ENCODE assay signal across 1 cellular context in the genomic region with DNA sequence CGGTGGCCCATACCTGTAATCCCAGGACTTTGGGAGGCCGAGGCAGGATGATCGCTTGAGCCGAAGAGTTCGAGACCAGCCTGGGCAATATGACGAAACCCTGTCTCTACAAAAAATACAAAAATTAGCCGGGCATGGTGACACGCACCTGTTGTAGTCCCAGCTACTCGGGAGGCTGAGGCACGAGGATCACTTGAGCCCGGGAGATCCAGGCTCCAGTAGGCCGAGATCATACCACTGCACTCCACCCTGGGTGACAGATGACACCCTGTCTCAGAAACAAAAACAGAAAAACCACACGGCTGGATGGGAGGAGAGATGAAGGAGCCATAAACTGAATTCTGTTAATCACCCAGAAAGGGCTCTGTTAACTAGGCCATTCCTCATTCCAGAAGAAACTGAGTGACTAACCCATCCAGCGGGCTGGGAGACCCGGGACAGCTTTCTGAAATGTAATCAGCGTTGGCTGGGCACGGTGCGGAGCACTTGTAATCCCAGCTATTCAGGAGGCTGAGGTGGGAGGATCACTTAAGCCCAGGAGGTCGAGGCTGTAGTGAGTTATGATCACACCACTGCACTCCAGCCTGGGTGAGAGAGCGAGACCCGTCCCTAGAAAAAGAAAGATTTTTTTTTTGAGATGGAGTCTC.
TF ChIP-seq lines count a peak whose summit lies in the region.

No MANE protein-coding gene starts in this region.

TF ChIP-seq in K562, 482 proteins besides CTCF, POLR2A, EP300 and RAD21:
- TF ChIP-seq, protein P1, sequence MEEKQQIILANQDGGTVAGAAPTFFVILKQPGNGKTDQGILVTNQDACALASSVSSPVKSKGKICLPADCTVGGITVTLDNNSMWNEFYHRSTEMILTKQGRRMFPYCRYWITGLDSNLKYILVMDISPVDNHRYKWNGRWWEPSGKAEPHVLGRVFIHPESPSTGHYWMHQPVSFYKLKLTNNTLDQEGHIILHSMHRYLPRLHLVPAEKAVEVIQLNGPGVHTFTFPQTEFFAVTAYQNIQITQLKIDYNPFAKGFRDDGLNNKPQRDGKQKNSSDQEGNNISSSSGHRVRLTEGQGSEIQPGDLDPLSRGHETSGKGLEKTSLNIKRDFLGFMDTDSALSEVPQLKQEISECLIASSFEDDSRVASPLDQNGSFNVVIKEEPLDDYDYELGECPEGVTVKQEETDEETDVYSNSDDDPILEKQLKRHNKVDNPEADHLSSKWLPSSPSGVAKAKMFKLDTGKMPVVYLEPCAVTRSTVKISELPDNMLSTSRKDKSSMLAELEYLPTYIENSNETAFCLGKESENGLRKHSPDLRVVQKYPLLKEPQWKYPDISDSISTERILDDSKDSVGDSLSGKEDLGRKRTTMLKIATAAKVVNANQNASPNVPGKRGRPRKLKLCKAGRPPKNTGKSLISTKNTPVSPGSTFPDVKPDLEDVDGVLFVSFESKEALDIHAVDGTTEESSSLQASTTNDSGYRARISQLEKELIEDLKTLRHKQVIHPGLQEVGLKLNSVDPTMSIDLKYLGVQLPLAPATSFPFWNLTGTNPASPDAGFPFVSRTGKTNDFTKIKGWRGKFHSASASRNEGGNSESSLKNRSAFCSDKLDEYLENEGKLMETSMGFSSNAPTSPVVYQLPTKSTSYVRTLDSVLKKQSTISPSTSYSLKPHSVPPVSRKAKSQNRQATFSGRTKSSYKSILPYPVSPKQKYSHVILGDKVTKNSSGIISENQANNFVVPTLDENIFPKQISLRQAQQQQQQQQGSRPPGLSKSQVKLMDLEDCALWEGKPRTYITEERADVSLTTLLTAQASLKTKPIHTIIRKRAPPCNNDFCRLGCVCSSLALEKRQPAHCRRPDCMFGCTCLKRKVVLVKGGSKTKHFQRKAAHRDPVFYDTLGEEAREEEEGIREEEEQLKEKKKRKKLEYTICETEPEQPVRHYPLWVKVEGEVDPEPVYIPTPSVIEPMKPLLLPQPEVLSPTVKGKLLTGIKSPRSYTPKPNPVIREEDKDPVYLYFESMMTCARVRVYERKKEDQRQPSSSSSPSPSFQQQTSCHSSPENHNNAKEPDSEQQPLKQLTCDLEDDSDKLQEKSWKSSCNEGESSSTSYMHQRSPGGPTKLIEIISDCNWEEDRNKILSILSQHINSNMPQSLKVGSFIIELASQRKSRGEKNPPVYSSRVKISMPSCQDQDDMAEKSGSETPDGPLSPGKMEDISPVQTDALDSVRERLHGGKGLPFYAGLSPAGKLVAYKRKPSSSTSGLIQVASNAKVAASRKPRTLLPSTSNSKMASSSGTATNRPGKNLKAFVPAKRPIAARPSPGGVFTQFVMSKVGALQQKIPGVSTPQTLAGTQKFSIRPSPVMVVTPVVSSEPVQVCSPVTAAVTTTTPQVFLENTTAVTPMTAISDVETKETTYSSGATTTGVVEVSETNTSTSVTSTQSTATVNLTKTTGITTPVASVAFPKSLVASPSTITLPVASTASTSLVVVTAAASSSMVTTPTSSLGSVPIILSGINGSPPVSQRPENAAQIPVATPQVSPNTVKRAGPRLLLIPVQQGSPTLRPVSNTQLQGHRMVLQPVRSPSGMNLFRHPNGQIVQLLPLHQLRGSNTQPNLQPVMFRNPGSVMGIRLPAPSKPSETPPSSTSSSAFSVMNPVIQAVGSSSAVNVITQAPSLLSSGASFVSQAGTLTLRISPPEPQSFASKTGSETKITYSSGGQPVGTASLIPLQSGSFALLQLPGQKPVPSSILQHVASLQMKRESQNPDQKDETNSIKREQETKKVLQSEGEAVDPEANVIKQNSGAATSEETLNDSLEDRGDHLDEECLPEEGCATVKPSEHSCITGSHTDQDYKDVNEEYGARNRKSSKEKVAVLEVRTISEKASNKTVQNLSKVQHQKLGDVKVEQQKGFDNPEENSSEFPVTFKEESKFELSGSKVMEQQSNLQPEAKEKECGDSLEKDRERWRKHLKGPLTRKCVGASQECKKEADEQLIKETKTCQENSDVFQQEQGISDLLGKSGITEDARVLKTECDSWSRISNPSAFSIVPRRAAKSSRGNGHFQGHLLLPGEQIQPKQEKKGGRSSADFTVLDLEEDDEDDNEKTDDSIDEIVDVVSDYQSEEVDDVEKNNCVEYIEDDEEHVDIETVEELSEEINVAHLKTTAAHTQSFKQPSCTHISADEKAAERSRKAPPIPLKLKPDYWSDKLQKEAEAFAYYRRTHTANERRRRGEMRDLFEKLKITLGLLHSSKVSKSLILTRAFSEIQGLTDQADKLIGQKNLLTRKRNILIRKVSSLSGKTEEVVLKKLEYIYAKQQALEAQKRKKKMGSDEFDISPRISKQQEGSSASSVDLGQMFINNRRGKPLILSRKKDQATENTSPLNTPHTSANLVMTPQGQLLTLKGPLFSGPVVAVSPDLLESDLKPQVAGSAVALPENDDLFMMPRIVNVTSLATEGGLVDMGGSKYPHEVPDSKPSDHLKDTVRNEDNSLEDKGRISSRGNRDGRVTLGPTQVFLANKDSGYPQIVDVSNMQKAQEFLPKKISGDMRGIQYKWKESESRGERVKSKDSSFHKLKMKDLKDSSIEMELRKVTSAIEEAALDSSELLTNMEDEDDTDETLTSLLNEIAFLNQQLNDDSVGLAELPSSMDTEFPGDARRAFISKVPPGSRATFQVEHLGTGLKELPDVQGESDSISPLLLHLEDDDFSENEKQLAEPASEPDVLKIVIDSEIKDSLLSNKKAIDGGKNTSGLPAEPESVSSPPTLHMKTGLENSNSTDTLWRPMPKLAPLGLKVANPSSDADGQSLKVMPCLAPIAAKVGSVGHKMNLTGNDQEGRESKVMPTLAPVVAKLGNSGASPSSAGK (IDR thresholded peaks at IDR 0.05) = peak; percentile 34; the same call in 1 of the 2 replicates
- TF ChIP-seq CEBPB (tag; IDR thresholded peaks at IDR 0.05) = peak; percentile 47
- no peak for TF ChIP-seq CREBBP (IDR thresholded peaks at IDR 0.05; ENCODE audit: low read depth, low read length)
- no peak for TF ChIP-seq CEBPG (CRISPR knock-in tag; IDR thresholded peaks at IDR 0.05)
- TF ChIP-seq CEBPG (tag; conservative IDR thresholded peaks at IDR 0.05 in 1 of 2, IDR thresholded peaks at IDR 0.05 in 1 of 2) = 0 out of 4 replicates have a peak, but pooled peaks of 1 of the 2 experiments have one; percentile 24
- TF ChIP-seq, protein P2, sequence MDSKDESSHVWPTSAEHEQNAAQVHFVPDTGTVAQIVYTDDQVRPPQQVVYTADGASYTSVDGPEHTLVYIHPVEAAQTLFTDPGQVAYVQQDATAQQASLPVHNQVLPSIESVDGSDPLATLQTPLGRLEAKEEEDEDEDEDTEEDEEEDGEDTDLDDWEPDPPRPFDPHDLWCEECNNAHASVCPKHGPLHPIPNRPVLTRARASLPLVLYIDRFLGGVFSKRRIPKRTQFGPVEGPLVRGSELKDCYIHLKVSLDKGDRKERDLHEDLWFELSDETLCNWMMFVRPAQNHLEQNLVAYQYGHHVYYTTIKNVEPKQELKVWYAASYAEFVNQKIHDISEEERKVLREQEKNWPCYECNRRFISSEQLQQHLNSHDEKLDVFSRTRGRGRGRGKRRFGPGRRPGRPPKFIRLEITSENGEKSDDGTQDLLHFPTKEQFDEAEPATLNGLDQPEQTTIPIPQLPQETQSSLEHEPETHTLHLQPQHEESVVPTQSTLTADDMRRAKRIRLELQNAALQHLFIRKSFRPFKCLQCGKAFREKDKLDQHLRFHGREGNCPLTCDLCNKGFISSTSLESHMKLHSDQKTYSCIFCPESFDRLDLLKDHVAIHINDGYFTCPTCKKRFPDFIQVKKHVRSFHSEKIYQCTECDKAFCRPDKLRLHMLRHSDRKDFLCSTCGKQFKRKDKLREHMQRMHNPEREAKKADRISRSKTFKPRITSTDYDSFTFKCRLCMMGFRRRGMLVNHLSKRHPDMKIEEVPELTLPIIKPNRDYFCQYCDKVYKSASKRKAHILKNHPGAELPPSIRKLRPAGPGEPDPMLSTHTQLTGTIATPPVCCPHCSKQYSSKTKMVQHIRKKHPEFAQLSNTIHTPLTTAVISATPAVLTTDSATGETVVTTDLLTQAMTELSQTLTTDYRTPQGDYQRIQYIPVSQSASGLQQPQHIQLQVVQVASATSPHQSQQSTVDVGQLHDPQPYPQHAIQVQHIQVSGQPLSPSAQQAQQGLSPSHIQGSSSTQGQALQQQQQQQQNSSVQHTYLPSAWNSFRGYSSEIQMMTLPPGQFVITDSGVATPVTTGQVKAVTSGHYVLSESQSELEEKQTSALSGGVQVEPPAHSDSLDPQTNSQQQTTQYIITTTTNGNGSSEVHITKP (IDR thresholded peaks at IDR 0.05; ENCODE audit: partially characterized antibody) = peak; percentile 48
- TF ChIP-seq, protein P3, sequence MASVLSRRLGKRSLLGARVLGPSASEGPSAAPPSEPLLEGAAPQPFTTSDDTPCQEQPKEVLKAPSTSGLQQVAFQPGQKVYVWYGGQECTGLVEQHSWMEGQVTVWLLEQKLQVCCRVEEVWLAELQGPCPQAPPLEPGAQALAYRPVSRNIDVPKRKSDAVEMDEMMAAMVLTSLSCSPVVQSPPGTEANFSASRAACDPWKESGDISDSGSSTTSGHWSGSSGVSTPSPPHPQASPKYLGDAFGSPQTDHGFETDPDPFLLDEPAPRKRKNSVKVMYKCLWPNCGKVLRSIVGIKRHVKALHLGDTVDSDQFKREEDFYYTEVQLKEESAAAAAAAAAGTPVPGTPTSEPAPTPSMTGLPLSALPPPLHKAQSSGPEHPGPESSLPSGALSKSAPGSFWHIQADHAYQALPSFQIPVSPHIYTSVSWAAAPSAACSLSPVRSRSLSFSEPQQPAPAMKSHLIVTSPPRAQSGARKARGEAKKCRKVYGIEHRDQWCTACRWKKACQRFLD (CRISPR knock-in tag; IDR thresholded peaks at IDR 0.05) = 0 out of 2 replicates have a peak, but pooled peaks have one; percentile 5
